In the genomic region with DNA sequence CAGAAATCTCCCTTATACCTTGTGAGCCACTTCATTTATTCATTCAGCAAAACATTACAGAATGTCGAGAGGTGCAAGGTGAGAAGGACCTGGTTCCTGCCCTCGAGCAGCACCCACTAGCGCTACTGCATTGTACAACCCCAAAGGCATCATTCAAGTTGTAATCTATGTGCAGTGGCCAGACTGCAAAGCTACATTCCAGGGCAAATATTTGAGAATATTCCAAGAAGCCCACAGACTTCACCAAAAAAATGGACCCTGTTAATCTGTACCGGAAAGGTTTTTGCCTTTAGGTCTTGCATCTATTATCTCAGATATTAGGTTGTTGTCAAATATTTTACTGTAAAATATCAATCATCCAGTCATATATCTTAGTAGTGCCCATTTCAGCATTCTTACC, we compare ENCODE assay signal across 28 cellular contexts.
"Had no signal": no experiment of that assay in that cellular context is flagged by ENCODE, and none has a peak within 500 bp of the region (broad histone marks: within the 10 kb centered on the region; RNA-seq: fewer than 3 reads in every experiment).

No MANE protein-coding gene starts in this region.

- ATAC-seq: left colon; left lung; lower lobe of right lung; natural killer cell; right cardiac atrium; sciatic nerve; stimulated activated naive B cell treated with anti-CD40 and anti-IgM and Interleukin-4, amounts not matched to agents 10 μg/mL and 1 μg/mL and 100 μg/mL, for 72 hours; stimulated activated naive CD8-positive, alpha-beta T cell treated with anti-CD3 and anti-CD28 coated beads, Interleukin-15, Interleukin-2, amounts not matched to agents 100 U/mL and 50 U/mL, for 24 hours; upper lobe of right lung had no signal

- DNase-seq: hippocampal formation; kidney; left colon; left lung; lower lobe of right lung; mammary epithelial cell; mesendoderm; naive B cell; natural killer cell; nephron progenitor cell; occipital lobe; ovary; retina; right cardiac atrium; stimulated activated CD4-positive, alpha-beta T cell treated with anti-CD3 and anti-CD28 coated beads, Interleukin-12 subunit alpha, Interleukin-12 subunit beta, amount 100 ng/mL, for 4 hours; stimulated activated CD4-positive, alpha-beta T cell treated with anti-CD3 and anti-CD28 coated beads, Interleukin-15, amount 100 ng/mL, for 24 hours; stimulated activated CD4-positive, alpha-beta T cell treated with anti-CD3 and anti-CD28 coated beads, Interleukin-2, amount 100 ng/mL, for 24 hours; stimulated activated CD4-positive, alpha-beta T cell treated with anti-CD3 and anti-CD28 coated beads, Interleukin-4, amount 100 ng/mL, for 1 hour; stimulated activated naive B cell treated with anti-CD40 and anti-IgM and Interleukin-4, amounts not matched to agents 10 μg/mL and 1 μg/mL and 100 μg/mL, for 72 hours; stimulated activated naive CD8-positive, alpha-beta T cell treated with anti-CD3 and anti-CD28 coated beads, Interleukin-15, Interleukin-2, amounts not matched to agents 100 U/mL and 50 U/mL, for 24 hours; stomach; testis; thyroid gland; trophoblast cell; upper lobe of right lung had no signal

- H3K4me3 ChIP-seq: left lung, lower lobe of right lung, neural progenitor cell, ovary, skin epidermis, stomach, testis, thyroid gland, upper lobe of right lung had no signal
